In genomic region chr14:101760138-101761011, GRCh38 we compare ENCODE assay signal across 8 cellular contexts. TPM values are rescaled to one million over a fixed set of nuclear protein-coding genes. Genes with fewer than 3 reads are reported as not detected.
DNase-seq lines count a peak whose midpoint lies in the region; ATAC-seq and TF ChIP-seq lines count a peak whose summit lies in the region.

No MANE protein-coding gene starts in this region.

- peaks cover 6% of the 10 kb centered on the region for H3K27me3 Mint-ChIP-seq in chondrocyte (ENCODE audit: low read depth)

- H3K27ac Mint-ChIP-seq in chondrocyte (ENCODE audit: unreplicated experiment), result peak overlapping the region; percentile 1

- CTCF ChIA-PET in AG04449 (lab: Yijun Ruan, JAX), result interaction anchor here (1.2 to 2.2 kb wide), 3 partner anchors 11 to 201 kb away, joined by 3 to 5 read pairs (median 5); no protein-coding TSS in a partner anchor

- H3K9me3 Mint-ChIP-seq in chondrocyte (ENCODE audit: low read depth), result no peaks in the 10 kb centered on the region

- peak overlapping the region; percentile 97 for H3K4me3 ChIP-seq in AG04449 (ENCODE audit: low read depth, low read length)
- H3K4me3 ChIP-seq in kidney epithelial cell (ENCODE audit: low read depth, low read length), result peak overlapping the region; percentile 73

- ATAC-seq in HG03442 (IDR thresholded peaks at IDR 0.05; ENCODE audit: unreplicated experiment), result peak; percentile 49

- peak overlapping the region; percentile 44 for H3K4me3 Mint-ChIP-seq in chondrocyte (ENCODE audit: unreplicated experiment)

- POLR2A ChIA-PET in AG04449 (lab: Yijun Ruan, JAX), result interaction anchor here (0.5 kb wide), 1 partner anchor 8 kb away, joined by 3 read pairs; no protein-coding TSS in a partner anchor

- TF ChIP-seq CTCF in AG04449 (IDR thresholded peaks at IDR 0.05; ENCODE audit: insufficient read depth, low read length, missing control alignments) (no peak), chondrocyte (IDR thresholded peaks at IDR 0.05) (no peak), kidney epithelial cell (IDR thresholded peaks at IDR 0.05; ENCODE audit: insufficient read depth, low read length, poor library complexity, severe bottlenecking) (no peak)

- no peaks in the 10 kb centered on the region for H3K36me3 ChIP-seq in kidney epithelial cell (ENCODE audit: control insufficient read depth, insufficient read depth, low read length)

- H3K4me1 Mint-ChIP-seq in chondrocyte (ENCODE audit: low read depth), result peaks cover 11% of the 10 kb centered on the region

- DNase-seq in AG04449 (ENCODE audit: low read depth, low spot score) (peak; percentile 88), GM19238 (ENCODE audit: insufficient read length, low spot score) (peak; percentile 82), NCI-H524 (lab: John Stamatoyannopoulos, UW) (peak; percentile 94 to 98), chondrocyte (ENCODE audit: low spot score) (peak; percentile 98), kidney epithelial cell (ENCODE audit: low read depth) (peak; percentile 79)
- peak; percentile 97 to 98 for DNase-seq in activated CD4-positive, alpha-beta T cell treated with anti-CD3 and anti-CD28 coated beads for 4 hours
- peak; percentile 94 to 98 (median 98) for DNase-seq in stimulated activated CD4-positive, alpha-beta T cell treated with anti-CD3 and anti-CD28 coated beads, Interleukin-12 subunit alpha, Interleukin-12 subunit beta, amount 100 ng/mL, for 48 hours (ENCODE audit: low read depth in 2 of 3, low spot score in 1 of 3)

- H3K36me3 Mint-ChIP-seq in chondrocyte (ENCODE audit: low read depth), result peaks cover 5% of the 10 kb centered on the region

- peaks cover 7% of the 10 kb centered on the region for H3K27me3 ChIP-seq in kidney epithelial cell (ENCODE audit: control insufficient read depth, insufficient read depth, low read length)

RNA-seq across cellular contexts. Expression of gene PPP2R5C, which starts 1.1 kb away (rescaled TPM):
- total RNA-seq in chondrocyte (95.0 to 111 TPM (median 98.1 TPM) in 3 replicates), kidney epithelial cell (59.9 and 79.6 TPM in 2 replicates)

Comparison
In these comparisons a context has a peak if more than half of its experiments do, and no peak if none do; other contexts are left out.
1. Peak in every context shown above with its lines: DNase-seq, ATAC-seq and H3K4me3 ChIP-seq.